8 cellular contexts compared by ENCODE assay signal in genomic region chr3:188294823-188295487, GRCh38.
A peak's percentile ranks its signal among the peaks of the same experiment; 100 is the strongest.
DNase-seq lines count a peak whose midpoint lies in the region; ATAC-seq and TF ChIP-seq lines count a peak whose summit lies in the region.

No MANE protein-coding gene starts in this region.

- TF ChIP-seq CTCF in VCaP (conservative IDR thresholded peaks at IDR 0.05) (no peak), smooth muscle cell (IDR thresholded peaks at IDR 0.05; ENCODE audit: borderline replicate concordance, insufficient read depth, poor library complexity, severe bottlenecking) (no peak)

- ATAC-seq in stimulated activated naive CD8-positive, alpha-beta T cell treated with anti-CD3 and anti-CD28 coated beads, Interleukin-15, Interleukin-2, amounts not matched to agents 100 U/mL and 50 U/mL, for 24 hours, result no peak
- ATAC-seq in left ventricle myocardium superior (peak; percentile 85), GM19452 (IDR thresholded peaks at IDR 0.05; ENCODE audit: unreplicated experiment) (no peak)

- DNase-seq in stimulated activated naive CD8-positive, alpha-beta T cell treated with anti-CD3 and anti-CD28 coated beads, Interleukin-15, Interleukin-2, amounts not matched to agents 100 U/mL and 50 U/mL, for 24 hours, result no peak
- DNase-seq in left ventricle myocardium superior, result no peak
- DNase-seq in smooth muscle cell (lab: John Stamatoyannopoulos, UW; ENCODE audit: unreplicated experiment), result no peak
- DNase-seq in immature natural killer cell, result no peak
- DNase-seq in NOMO-1 (lab: John Stamatoyannopoulos, UW; ENCODE audit: unreplicated experiment in 2 of 2), result no peak

- H3K9me3 Mint-ChIP-seq in stimulated activated naive CD8-positive, alpha-beta T cell treated with anti-CD3 and anti-CD28 coated beads, Interleukin-15, Interleukin-2, amounts not matched to agents 100 ng/mL and 50 ng/mL, for 24 hours, result no peaks in the 10 kb centered on the region
- no peaks in the 10 kb centered on the region for H3K9me3 Mint-ChIP-seq in immature natural killer cell

- H3K27me3 ChIP-seq in smooth muscle cell (ENCODE audit: low read depth), result no peaks in the 10 kb centered on the region

- H3K4me1 ChIP-seq in smooth muscle cell (ENCODE audit: low read depth), result peaks cover 44% of the 10 kb centered on the region

- H3K4me3 ChIP-seq in smooth muscle cell, result peak overlapping the region; percentile 15

- H3K27ac ChIP-seq in VCaP, result peak overlapping the region; percentile 73
- peak overlapping the region; percentile 90 for H3K27ac ChIP-seq in smooth muscle cell (ENCODE audit: low read depth)

- no peaks in the 10 kb centered on the region for H3K27me3 Mint-ChIP-seq in stimulated activated naive CD8-positive, alpha-beta T cell treated with anti-CD3 and anti-CD28 coated beads, Interleukin-15, Interleukin-2, amounts not matched to agents 100 ng/mL and 50 ng/mL, for 24 hours
- peaks cover 0 to 3% (median 0%) of the 10 kb centered on the region in 3 donors for H3K27me3 Mint-ChIP-seq in immature natural killer cell (ENCODE audit: low read depth in 3 of 3)

- peaks cover 36% of the 10 kb centered on the region for H3F3A ChIP-seq in smooth muscle cell (ENCODE audit: low read depth)

- no peaks in the 10 kb centered on the region for H3K9me3 ChIP-seq in smooth muscle cell (replicated peaks; ENCODE audit: low read depth)

- H3K79me2 ChIP-seq in smooth muscle cell (ENCODE audit: low read depth), result peaks cover 75% of the 10 kb centered on the region

- no peak overlapping the region for H3K4me3 Mint-ChIP-seq in stimulated activated naive CD8-positive, alpha-beta T cell treated with anti-CD3 and anti-CD28 coated beads, Interleukin-15, Interleukin-2, amounts not matched to agents 100 ng/mL and 50 ng/mL, for 24 hours
- H3K4me3 Mint-ChIP-seq in immature natural killer cell, result peak overlapping the region in 1 of 5 donors; percentile 51

- peak overlapping the region; percentile 77 for H3K4me2 ChIP-seq in smooth muscle cell

- peak overlapping the region; percentile 20 for H3K27ac Mint-ChIP-seq in stimulated activated naive CD8-positive, alpha-beta T cell treated with anti-CD3 and anti-CD28 coated beads, Interleukin-15, Interleukin-2, amounts not matched to agents 100 ng/mL and 50 ng/mL, for 24 hours
- H3K27ac Mint-ChIP-seq in immature natural killer cell, result no peak overlapping the region

- intact Hi-C loops in left ventricle myocardium superior (cut with micrococcal nuclease), result no loop called here

- 8% methylated on average over 11 of the region's 11 CpGs for WGBS in smooth muscle cell (ENCODE audit: low lambda C conversion rate)

- H3K36me3 Mint-ChIP-seq in stimulated activated naive CD8-positive, alpha-beta T cell treated with anti-CD3 and anti-CD28 coated beads, Interleukin-15, Interleukin-2, amounts not matched to agents 100 ng/mL and 50 ng/mL, for 24 hours (ENCODE audit: low read depth), result peaks cover 20% of the 10 kb centered on the region
- peaks cover 7 to 20% (median 13%) of the 10 kb centered on the region in 3 donors for H3K36me3 Mint-ChIP-seq in immature natural killer cell

- H2AFZ ChIP-seq in smooth muscle cell (ENCODE audit: low read depth), result no peak overlapping the region

- H4K20me1 ChIP-seq in smooth muscle cell (ENCODE audit: low read depth), result no peaks in the 10 kb centered on the region

- H3K4me1 Mint-ChIP-seq in stimulated activated naive CD8-positive, alpha-beta T cell treated with anti-CD3 and anti-CD28 coated beads, Interleukin-15, Interleukin-2, amounts not matched to agents 100 ng/mL and 50 ng/mL, for 24 hours (ENCODE audit: low read depth), result peaks cover 86% of the 10 kb centered on the region
- peaks cover 40 to 66% of the 10 kb centered on the region in 2 donors for H3K4me1 Mint-ChIP-seq in immature natural killer cell

- no peaks in the 10 kb centered on the region for H3K36me3 ChIP-seq in smooth muscle cell (ENCODE audit: low read depth)

- H3K9ac ChIP-seq in smooth muscle cell (ENCODE audit: low read depth), result peak overlapping the region; percentile 73
